Comparison of ENCODE assay signal across 1 cellular context in genomic region chr2:229920011-229920781, GRCh38.
TF ChIP-seq lines count a peak whose summit lies in the region.

No MANE protein-coding gene starts in this region.

TF ChIP-seq in H1, 55 proteins besides CTCF, POLR2A, EP300 and RAD21 (continued from another document):
- TF ChIP-seq JUN (IDR thresholded peaks at IDR 0.05; ENCODE audit: low read depth, low read length) (no peak), EZH2 (IDR thresholded peaks at IDR 0.05; ENCODE audit: low read depth, low read length, severe bottlenecking) (no peak)
